1 cellular context compared by ENCODE assay signal in the genomic region with DNA sequence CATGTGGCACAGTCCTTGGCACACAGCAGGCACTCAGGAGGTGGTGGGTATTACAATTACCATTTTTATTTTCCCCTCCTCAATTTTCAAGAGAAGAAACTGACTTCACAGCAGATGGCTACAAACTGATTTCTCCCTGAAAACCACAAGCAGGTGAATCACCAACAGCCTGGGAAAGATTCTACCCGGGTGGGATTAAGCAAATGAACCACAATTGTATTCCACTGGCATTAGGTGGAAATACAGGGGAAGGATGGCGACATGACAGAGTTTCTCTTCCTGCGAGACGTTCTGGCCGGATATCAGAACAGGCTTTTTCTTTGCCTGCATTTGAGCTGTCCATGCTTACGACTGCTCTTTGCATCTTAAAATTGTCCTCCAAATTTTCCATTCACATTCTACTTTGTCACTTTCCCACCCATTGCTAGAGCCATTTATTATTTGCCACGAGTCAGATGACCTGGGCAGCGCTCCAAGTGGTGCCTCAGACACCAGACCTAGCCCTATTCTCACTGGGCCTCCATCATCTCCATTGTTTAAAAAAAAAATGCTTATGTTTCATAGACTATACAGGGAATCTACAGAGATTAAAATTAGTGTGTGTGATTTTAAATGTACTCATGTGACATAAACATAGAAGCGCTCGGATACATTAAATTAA.
TF ChIP-seq lines count a peak whose summit lies in the region.

No MANE protein-coding gene starts in this region.

TF ChIP-seq in HEK293, 187 proteins besides CTCF, POLR2A, EP300 and RAD21 (continued from another document):
- TF ChIP-seq, protein P1, sequence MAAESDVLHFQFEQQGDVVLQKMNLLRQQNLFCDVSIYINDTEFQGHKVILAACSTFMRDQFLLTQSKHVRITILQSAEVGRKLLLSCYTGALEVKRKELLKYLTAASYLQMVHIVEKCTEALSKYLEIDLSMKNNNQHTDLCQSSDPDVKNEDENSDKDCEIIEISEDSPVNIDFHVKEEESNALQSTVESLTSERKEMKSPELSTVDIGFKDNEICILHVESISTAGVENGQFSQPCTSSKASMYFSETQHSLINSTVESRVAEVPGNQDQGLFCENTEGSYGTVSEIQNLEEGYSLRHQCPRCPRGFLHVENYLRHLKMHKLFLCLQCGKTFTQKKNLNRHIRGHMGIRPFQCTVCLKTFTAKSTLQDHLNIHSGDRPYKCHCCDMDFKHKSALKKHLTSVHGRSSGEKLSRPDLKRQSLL (tag by site-specific recombination; IDR thresholded peaks at IDR 0.05): peak; percentile 79
TF ChIP-seq in HEK293: peak in this region for 2.
